8 cellular contexts compared by ENCODE assay signal in the genomic region with DNA sequence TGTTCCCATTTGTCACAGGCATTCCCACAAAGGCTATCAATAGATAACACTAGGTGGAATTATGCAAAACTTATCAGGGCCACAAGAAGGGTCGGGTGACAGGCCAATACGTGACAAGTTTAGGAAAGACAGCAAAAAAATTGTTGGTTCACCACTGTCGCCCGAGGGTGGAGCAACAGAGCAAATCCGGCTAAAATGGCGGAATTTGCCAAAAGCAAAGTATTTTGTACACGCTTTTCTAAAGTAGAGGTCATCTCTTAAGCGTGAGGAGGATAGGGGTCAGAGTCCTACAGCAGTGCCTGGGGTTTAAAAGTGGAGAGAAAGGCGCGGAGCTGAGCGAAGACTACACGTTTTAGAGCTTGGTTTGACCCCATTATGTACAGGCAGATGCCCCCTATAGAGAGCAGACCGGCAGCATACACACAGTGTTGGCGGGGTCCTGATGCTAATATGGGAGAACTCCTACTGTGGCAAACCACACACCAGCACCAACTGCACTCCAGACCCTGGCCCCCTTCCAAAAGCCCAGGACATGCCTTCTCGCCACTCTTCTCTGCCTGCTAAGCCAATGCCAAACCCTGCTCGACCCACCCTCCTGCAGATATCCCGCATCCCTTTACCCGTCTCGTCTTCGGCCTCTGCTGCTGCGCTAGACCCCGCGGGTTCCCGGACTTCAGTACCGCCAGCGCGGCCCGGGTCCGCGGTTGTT. TPM values are rescaled to one million over a fixed set of nuclear protein-coding genes. Genes with fewer than 3 reads are reported as not detected.
DNase-seq lines count a peak whose midpoint lies in the region; ATAC-seq and TF ChIP-seq lines count a peak whose summit lies in the region.

No MANE protein-coding gene starts in this region.

- intact Hi-C loops in CD14-positive monocyte (cut with micrococcal nuclease), result loop anchor here (2.0 kb wide), 1 partner anchor 22 kb away; a partner anchor contains a TSS

- peak; percentile 43 for ATAC-seq in GM18499 (IDR thresholded peaks at IDR 0.05; ENCODE audit: insufficient read depth, unreplicated experiment)
- ATAC-seq in HG02870 (IDR thresholded peaks at IDR 0.05; ENCODE audit: unreplicated experiment), result peak; percentile 38
- peak; percentile 43 for ATAC-seq in activated CD8-positive, alpha-beta T cell treated with anti-CD3 and anti-CD28 coated beads, Interleukin-2, amount 10 ng/mL, durations not matched to agents 7 days and 5 days

- H3K27ac Mint-ChIP-seq in CD14-positive monocyte (peak overlapping the region; percentile 65 to 94 (median 87)), progenitor cell of endocrine pancreas (peak overlapping the region; percentile 92)
- peak overlapping the region; percentile 98 for H3K27ac Mint-ChIP-seq in activated CD8-positive, alpha-beta T cell treated with anti-CD3 and anti-CD28 coated beads, Interleukin-2, amount 10 ng/mL, durations not matched to agents 7 days and 5 days

- H3K4me3 Mint-ChIP-seq in CD14-positive monocyte (peak overlapping the region; percentile 92 to 97), progenitor cell of endocrine pancreas (ENCODE audit: low read depth) (peak overlapping the region; percentile 85)
- H3K4me3 Mint-ChIP-seq in activated CD8-positive, alpha-beta T cell treated with anti-CD3 and anti-CD28 coated beads, Interleukin-2, amount 10 ng/mL, durations not matched to agents 7 days and 5 days, result peak overlapping the region; percentile 97

- H3K27me3 Mint-ChIP-seq in CD14-positive monocyte (ENCODE audit: low read depth in 3 of 3) (no peaks in the 10 kb centered on the region), progenitor cell of endocrine pancreas (no peaks in the 10 kb centered on the region)
- no peaks in the 10 kb centered on the region for H3K27me3 Mint-ChIP-seq in activated CD8-positive, alpha-beta T cell treated with anti-CD3 and anti-CD28 coated beads, Interleukin-2, amount 10 ng/mL, durations not matched to agents 7 days and 5 days (ENCODE audit: low read depth)

- POLR2A ChIA-PET in activated CD8-positive, alpha-beta T cell treated with anti-CD3 and anti-CD28 coated beads, Interleukin-2, amount 10 ng/mL, durations not matched to agents 7 days and 5 days (lab: Charles Lee), result interaction anchor here (1.0 to 1.8 kb wide), 7 partner anchors 9 to 34 kb away, joined by 3 to 10 read pairs (median 3); a partner anchor contains a TSS

- peaks cover 20 to 26% of the 10 kb centered on the region in 2 donors for H3K36me3 Mint-ChIP-seq in CD14-positive monocyte
- peaks cover 52% of the 10 kb centered on the region for H3K36me3 Mint-ChIP-seq in activated CD8-positive, alpha-beta T cell treated with anti-CD3 and anti-CD28 coated beads, Interleukin-2, amount 10 ng/mL, durations not matched to agents 7 days and 5 days (ENCODE audit: low read depth)
- H3K36me3 Mint-ChIP-seq in progenitor cell of endocrine pancreas (ENCODE audit: insufficient read depth), result no peaks in the 10 kb centered on the region

- no peaks in the 10 kb centered on the region for H3K9me3 Mint-ChIP-seq in CD14-positive monocyte
- no peaks in the 10 kb centered on the region for H3K9me3 Mint-ChIP-seq in activated CD8-positive, alpha-beta T cell treated with anti-CD3 and anti-CD28 coated beads, Interleukin-2, amount 10 ng/mL, durations not matched to agents 7 days and 5 days (ENCODE audit: insufficient read depth)
- H3K9me3 Mint-ChIP-seq in progenitor cell of endocrine pancreas (ENCODE audit: low read depth), result no peaks in the 10 kb centered on the region

- DNase-seq in CD14-positive monocyte (ENCODE audit: low spot score) (no peak), NCI-H1105 (lab: John Stamatoyannopoulos, UW) (peak; percentile 0), germinal center (ENCODE audit: low spot score) (peak; percentile 49), progenitor cell of endocrine pancreas (ENCODE audit: low spot score, unreplicated experiment) (no peak), 8988T (no peak)
- peak; percentile 74 for DNase-seq in activated CD8-positive, alpha-beta T cell treated with anti-CD3 and anti-CD28 coated beads, Interleukin-2, amount 10 ng/mL, durations not matched to agents 7 days and 5 days

- CTCF ChIA-PET in activated CD8-positive, alpha-beta T cell treated with anti-CD3 and anti-CD28 coated beads, Interleukin-2, amount 10 ng/mL, durations not matched to agents 7 days and 5 days (lab: Charles Lee), result interaction anchor here (0.8 to 1.1 kb wide), 3 partner anchors 11 to 756 kb away, joined by 3 read pairs; no protein-coding TSS in a partner anchor

- TF ChIP-seq CTCF in CD14-positive monocyte (IDR thresholded peaks at IDR 0.05), result peak; percentile 20
- TF ChIP-seq CTCF in progenitor cell of endocrine pancreas (IDR thresholded peaks at IDR 0.05; ENCODE audit: unreplicated experiment), result peak; percentile 12

- H3K4me1 Mint-ChIP-seq in CD14-positive monocyte, result peaks cover 20% of the 10 kb centered on the region
- H3K4me1 Mint-ChIP-seq in activated CD8-positive, alpha-beta T cell treated with anti-CD3 and anti-CD28 coated beads, Interleukin-2, amount 10 ng/mL, durations not matched to agents 7 days and 5 days (ENCODE audit: low read depth), result peaks cover 41% of the 10 kb centered on the region
- H3K4me1 Mint-ChIP-seq in progenitor cell of endocrine pancreas (ENCODE audit: low read depth), result peaks cover 13% of the 10 kb centered on the region

RNA-seq across cellular contexts. Expression of a gene that starts 0.7 kb away (rescaled TPM):
- polyA plus RNA-seq in CD14-positive monocyte, result under 1 TPM in 1 of 2 donors, not detected in 1; 0.20 TPM
- 100 to 1,000 TPM; 131 to 132 TPM for total RNA-seq in activated CD8-positive, alpha-beta T cell treated with anti-CD3 and anti-CD28 coated beads, Interleukin-2, amount 10 ng/mL, durations not matched to agents 7 days and 5 days
- total RNA-seq in progenitor cell of endocrine pancreas, result 24.6 and 27.3 TPM in 2 replicates

RNA-seq across cellular contexts. Expression of a gene that starts 21.8 kb away (rescaled TPM):
- polyA plus RNA-seq in CD14-positive monocyte, result 10 to 100 TPM; 21.3 to 21.4 TPM
- 10 to 100 TPM; 54.2 to 56.8 TPM for total RNA-seq in activated CD8-positive, alpha-beta T cell treated with anti-CD3 and anti-CD28 coated beads, Interleukin-2, amount 10 ng/mL, durations not matched to agents 7 days and 5 days
- 33.6 and 35.9 TPM in 2 replicates for total RNA-seq in progenitor cell of endocrine pancreas

RNA-seq across cellular contexts. Expression of a gene that starts 47.3 kb away (rescaled TPM):
- 1 to 10 TPM; 5.5 to 6.6 TPM for polyA plus RNA-seq in CD14-positive monocyte
- total RNA-seq in activated CD8-positive, alpha-beta T cell treated with anti-CD3 and anti-CD28 coated beads, Interleukin-2, amount 10 ng/mL, durations not matched to agents 7 days and 5 days, result 10 to 100 TPM; 16.4 to 18.5 TPM
- total RNA-seq in progenitor cell of endocrine pancreas, result 23.2 and 28.3 TPM in 2 replicates

RNA-seq across cellular contexts. Expression of a gene that starts 58.0 kb away (rescaled TPM):
- not detected for polyA plus RNA-seq in CD14-positive monocyte
- total RNA-seq in activated CD8-positive, alpha-beta T cell treated with anti-CD3 and anti-CD28 coated beads, Interleukin-2, amount 10 ng/mL, durations not matched to agents 7 days and 5 days, result not detected
- not detected in 2 replicates for total RNA-seq in progenitor cell of endocrine pancreas

Comparison
In these comparisons a context has a peak if more than half of its experiments do, and no peak if none do; other contexts are left out.
1. DNase-seq: peak in NCI-H1105 (single experiment), activated CD8-positive, alpha-beta T cell treated with anti-CD3 and anti-CD28 coated beads, Interleukin-2, amount 10 ng/mL, durations not matched to agents 7 days and 5 days (single experiment) and germinal center (single experiment); none in CD14-positive monocyte (single experiment), progenitor cell of endocrine pancreas (single experiment) and 8988T (single experiment).
2. Peak in every context shown above with its lines, with median percentiles within 50 percentile points of each other: H3K27ac Mint-ChIP-seq, H3K4me3 Mint-ChIP-seq and ATAC-seq.